In the genomic region with DNA sequence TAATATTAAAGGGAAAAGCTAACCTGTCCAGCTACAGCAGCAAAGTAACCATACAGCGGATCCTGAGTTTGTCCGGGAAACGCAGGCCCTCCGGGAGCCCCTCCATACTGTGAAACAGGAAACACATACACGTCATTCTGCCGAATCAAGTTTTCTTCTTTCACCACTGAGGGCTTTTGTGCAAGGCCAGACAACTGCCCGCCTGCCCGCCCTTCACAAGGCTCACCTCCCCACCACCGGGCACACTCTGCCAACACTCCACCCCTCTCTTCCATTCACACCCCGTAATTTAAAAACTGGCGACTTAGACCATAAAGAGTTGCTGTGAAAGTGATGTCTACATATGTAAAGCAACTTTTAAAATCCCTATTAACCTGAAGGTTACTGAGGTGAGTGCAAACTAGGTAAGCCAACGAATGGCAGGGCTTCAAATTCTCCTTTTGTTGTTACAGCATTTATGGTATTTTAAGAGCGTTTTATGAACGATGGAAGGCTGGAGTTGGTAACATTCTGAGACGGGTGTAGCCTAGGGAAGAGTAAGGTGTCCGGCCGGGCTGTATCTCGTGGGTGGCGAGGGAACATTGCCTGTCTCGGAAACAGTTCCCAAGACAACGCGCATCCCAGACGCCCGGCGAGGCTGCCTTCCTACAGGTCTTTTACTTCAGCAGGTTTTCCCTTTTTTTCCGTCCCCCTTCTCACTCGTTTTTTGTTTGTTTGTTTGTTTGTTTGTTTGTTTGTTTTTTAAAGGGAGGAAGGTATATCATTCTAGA, we compare ENCODE assay signal across 1 cellular context.
TF ChIP-seq lines count a peak whose summit lies in the region.

No MANE protein-coding gene starts in this region.

TF ChIP-seq in GM12878, 131 proteins besides CTCF, POLR2A, EP300 and RAD21 (continued from another document):
- TF ChIP-seq, protein P1, sequence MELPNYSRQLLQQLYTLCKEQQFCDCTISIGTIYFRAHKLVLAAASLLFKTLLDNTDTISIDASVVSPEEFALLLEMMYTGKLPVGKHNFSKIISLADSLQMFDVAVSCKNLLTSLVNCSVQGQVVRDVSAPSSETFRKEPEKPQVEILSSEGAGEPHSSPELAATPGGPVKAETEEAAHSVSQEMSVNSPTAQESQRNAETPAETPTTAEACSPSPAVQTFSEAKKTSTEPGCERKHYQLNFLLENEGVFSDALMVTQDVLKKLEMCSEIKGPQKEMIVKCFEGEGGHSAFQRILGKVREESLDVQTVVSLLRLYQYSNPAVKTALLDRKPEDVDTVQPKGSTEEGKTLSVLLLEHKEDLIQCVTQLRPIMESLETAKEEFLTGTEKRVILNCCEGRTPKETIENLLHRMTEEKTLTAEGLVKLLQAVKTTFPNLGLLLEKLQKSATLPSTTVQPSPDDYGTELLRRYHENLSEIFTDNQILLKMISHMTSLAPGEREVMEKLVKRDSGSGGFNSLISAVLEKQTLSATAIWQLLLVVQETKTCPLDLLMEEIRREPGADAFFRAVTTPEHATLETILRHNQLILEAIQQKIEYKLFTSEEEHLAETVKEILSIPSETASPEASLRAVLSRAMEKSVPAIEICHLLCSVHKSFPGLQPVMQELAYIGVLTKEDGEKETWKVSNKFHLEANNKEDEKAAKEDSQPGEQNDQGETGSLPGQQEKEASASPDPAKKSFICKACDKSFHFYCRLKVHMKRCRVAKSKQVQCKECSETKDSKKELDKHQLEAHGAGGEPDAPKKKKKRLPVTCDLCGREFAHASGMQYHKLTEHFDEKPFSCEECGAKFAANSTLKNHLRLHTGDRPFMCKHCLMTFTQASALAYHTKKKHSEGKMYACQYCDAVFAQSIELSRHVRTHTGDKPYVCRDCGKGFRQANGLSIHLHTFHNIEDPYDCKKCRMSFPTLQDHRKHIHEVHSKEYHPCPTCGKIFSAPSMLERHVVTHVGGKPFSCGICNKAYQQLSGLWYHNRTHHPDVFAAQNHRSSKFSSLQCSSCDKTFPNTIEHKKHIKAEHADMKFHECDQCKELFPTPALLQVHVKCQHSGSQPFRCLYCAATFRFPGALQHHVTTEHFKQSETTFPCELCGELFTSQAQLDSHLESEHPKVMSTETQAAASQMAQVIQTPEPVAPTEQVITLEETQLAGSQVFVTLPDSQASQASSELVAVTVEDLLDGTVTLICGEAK (IDR thresholded peaks at IDR 0.05; ENCODE audit: borderline replicate concordance), result peak; percentile 52; the same call in 1 of the 2 replicates
- TF ChIP-seq IKZF1 (conservative IDR thresholded peaks at IDR 0.05) (peak; percentile 54), ETV6 (conservative IDR thresholded peaks at IDR 0.05 in 1 of 2, IDR thresholded peaks at IDR 0.05 in 1 of 2; ENCODE audit: borderline replicate concordance in 1 of 2, low read depth in 1 of 2) (peak in 1 of 2 experiments; percentile 80; a peak in 2 of 4 replicates), SMAD5 (IDR thresholded peaks at IDR 0.05; ENCODE audit: low read depth) (peak; percentile 68; the same call in 1 of the 2 replicates), HDAC6 (IDR thresholded peaks at IDR 0.05; ENCODE audit: unreplicated experiment) (peak; percentile 56), BHLHE40 (IDR thresholded peaks at IDR 0.05; ENCODE audit: borderline replicate concordance in 1 of 2, low read depth in 2 of 2, low read length in 1 of 2) (peak in 1 of 2 experiments; percentile 42; a peak in 1 of 4 replicates), DPF2 (IDR thresholded peaks at IDR 0.05) (peak; percentile 25; the same call in 1 of the 2 replicates), TCF12 (IDR thresholded peaks at IDR 0.05; ENCODE audit: low read depth, low read length) (no peak), POLR2AphosphoS5 (IDR thresholded peaks at IDR 0.05; ENCODE audit: low read length) (peak; percentile 83), CREB1 (IDR thresholded peaks at IDR 0.05; ENCODE audit: low read depth) (peak; percentile 73)
- TF ChIP-seq, protein P2, sequence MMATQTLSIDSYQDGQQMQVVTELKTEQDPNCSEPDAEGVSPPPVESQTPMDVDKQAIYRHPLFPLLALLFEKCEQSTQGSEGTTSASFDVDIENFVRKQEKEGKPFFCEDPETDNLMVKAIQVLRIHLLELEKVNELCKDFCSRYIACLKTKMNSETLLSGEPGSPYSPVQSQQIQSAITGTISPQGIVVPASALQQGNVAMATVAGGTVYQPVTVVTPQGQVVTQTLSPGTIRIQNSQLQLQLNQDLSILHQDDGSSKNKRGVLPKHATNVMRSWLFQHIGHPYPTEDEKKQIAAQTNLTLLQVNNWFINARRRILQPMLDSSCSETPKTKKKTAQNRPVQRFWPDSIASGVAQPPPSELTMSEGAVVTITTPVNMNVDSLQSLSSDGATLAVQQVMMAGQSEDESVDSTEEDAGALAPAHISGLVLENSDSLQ (IDR thresholded peaks at IDR 0.05), result peak; percentile 43; the same call in 1 of the 2 replicates
- TF ChIP-seq, protein P3, sequence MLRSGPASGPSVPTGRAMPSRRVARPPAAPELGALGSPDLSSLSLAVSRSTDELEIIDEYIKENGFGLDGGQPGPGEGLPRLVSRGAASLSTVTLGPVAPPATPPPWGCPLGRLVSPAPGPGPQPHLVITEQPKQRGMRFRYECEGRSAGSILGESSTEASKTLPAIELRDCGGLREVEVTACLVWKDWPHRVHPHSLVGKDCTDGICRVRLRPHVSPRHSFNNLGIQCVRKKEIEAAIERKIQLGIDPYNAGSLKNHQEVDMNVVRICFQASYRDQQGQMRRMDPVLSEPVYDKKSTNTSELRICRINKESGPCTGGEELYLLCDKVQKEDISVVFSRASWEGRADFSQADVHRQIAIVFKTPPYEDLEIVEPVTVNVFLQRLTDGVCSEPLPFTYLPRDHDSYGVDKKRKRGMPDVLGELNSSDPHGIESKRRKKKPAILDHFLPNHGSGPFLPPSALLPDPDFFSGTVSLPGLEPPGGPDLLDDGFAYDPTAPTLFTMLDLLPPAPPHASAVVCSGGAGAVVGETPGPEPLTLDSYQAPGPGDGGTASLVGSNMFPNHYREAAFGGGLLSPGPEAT (IDR thresholded peaks at IDR 0.05; ENCODE audit: low read depth), result peak; percentile 3
- TF ChIP-seq, protein P4, sequence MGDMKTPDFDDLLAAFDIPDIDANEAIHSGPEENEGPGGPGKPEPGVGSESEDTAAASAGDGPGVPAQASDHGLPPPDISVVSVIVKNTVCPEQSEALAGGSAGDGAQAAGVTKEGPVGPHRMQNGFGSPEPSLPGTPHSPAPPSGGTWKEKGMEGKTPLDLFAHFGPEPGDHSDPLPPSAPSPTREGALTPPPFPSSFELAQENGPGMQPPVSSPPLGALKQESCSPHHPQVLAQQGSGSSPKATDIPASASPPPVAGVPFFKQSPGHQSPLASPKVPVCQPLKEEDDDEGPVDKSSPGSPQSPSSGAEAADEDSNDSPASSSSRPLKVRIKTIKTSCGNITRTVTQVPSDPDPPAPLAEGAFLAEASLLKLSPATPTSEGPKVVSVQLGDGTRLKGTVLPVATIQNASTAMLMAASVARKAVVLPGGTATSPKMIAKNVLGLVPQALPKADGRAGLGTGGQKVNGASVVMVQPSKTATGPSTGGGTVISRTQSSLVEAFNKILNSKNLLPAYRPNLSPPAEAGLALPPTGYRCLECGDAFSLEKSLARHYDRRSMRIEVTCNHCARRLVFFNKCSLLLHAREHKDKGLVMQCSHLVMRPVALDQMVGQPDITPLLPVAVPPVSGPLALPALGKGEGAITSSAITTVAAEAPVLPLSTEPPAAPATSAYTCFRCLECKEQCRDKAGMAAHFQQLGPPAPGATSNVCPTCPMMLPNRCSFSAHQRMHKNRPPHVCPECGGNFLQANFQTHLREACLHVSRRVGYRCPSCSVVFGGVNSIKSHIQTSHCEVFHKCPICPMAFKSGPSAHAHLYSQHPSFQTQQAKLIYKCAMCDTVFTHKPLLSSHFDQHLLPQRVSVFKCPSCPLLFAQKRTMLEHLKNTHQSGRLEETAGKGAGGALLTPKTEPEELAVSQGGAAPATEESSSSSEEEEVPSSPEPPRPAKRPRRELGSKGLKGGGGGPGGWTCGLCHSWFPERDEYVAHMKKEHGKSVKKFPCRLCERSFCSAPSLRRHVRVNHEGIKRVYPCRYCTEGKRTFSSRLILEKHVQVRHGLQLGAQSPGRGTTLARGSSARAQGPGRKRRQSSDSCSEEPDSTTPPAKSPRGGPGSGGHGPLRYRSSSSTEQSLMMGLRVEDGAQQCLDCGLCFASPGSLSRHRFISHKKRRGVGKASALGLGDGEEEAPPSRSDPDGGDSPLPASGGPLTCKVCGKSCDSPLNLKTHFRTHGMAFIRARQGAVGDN (IDR thresholded peaks at IDR 0.05), result peak; percentile 80
